In genomic region chr22:35835267-35835997, GRCh38 we compare ENCODE assay signal across 10 cellular contexts.
DNase-seq lines count a peak whose midpoint lies in the region; ATAC-seq, FAIRE-seq and TF ChIP-seq lines count a peak whose summit lies in the region.
"Had no signal": no experiment of that assay in that cellular context is flagged by ENCODE, and none has a peak within 500 bp of the region (broad histone marks: within the 10 kb centered on the region; RNA-seq: fewer than 3 reads in every experiment).

No MANE protein-coding gene starts in this region.

- TF ChIP-seq POLR2A in IMR-90 (IDR thresholded peaks at IDR 0.05; ENCODE audit: low read depth, low read length) = no peak

- no peak overlapping the region for H3K4me3 Mint-ChIP-seq in stimulated activated naive B cell treated with anti-CD40 and anti-IgM and Interleukin-4, amounts not matched to agents 10 μg/mL and 1 μg/mL and 100 μg/mL, for 72 hours
- H3K4me3 Mint-ChIP-seq: stimulated activated memory B cell treated with anti-CD40 and anti-IgM and Interleukin-4, amounts not matched to agents 10 μg/mL and 1 μg/mL and 100 μg/mL, for 72 hours had no signal

- H2BK5ac ChIP-seq in IMR-90 (ENCODE audit: low read depth, low read length, poor library complexity, severe bottlenecking) = peak overlapping the region; percentile 96

- peaks cover 51% of the 10 kb centered on the region for H4K20me1 ChIP-seq in IMR-90 (ENCODE audit: insufficient read depth, low read length)

- H3K4ac ChIP-seq in IMR-90 (ENCODE audit: low read depth, low read length) = peak overlapping the region; percentile 94

- H3K27me3 ChIP-seq in IMR-90 (ENCODE audit: control insufficient read depth, insufficient read depth, low read length) = no peaks in the 10 kb centered on the region
- no peaks in the 10 kb centered on the region for H3K27me3 ChIP-seq in stomach smooth muscle (ENCODE audit: control insufficient read depth in 1 of 2, insufficient read depth in 2 of 2, low read length in 2 of 2)

- H3K36me3 ChIP-seq in IMR-90 (ENCODE audit: control insufficient read depth, insufficient read depth, low read length) (no peaks in the 10 kb centered on the region; the same call in 1 of the 2 replicates), stomach smooth muscle (ENCODE audit: control insufficient read depth in 2 of 2, insufficient read depth in 2 of 2, low read length in 2 of 2) (no peaks in the 10 kb centered on the region)

- H4K5ac ChIP-seq in IMR-90 (ENCODE audit: low read depth, low read length) = peak overlapping the region; percentile 58

- TF ChIP-seq CTCF in IMR-90 (conservative IDR thresholded peaks at IDR 0.05; ENCODE audit: low read depth, low read length) = no peak
- no peak for TF ChIP-seq CTCF in astrocyte of the spinal cord (IDR thresholded peaks at IDR 0.05; ENCODE audit: low read depth, low read length)

- no peaks in the 10 kb centered on the region for H3K9me3 Mint-ChIP-seq in stimulated activated naive B cell treated with anti-CD40 and anti-IgM and Interleukin-4, amounts not matched to agents 10 μg/mL and 1 μg/mL and 100 μg/mL, for 72 hours
- H3K9me3 Mint-ChIP-seq: stimulated activated memory B cell treated with anti-CD40 and anti-IgM and Interleukin-4, amounts not matched to agents 10 μg/mL and 1 μg/mL and 100 μg/mL, for 72 hours had no signal

- H3K9me3 ChIP-seq in IMR-90 (ENCODE audit: control insufficient read depth, insufficient read depth, low read length) = no peaks in the 10 kb centered on the region
- H3K9me3 ChIP-seq in stomach smooth muscle (ENCODE audit: control insufficient read depth in 2 of 2, low read length in 2 of 2) = no peaks in the 10 kb centered on the region

- no CpG with 5 or more reads among the region's 3 CpGs for WGBS in IMR-90 (ENCODE audit: extremely low coverage in 2 of 2, insufficient read length in 1 of 2), 2 experiments

- dilution Hi-C loops in IMR-90 (cut with HindIII; ENCODE audit: low sequenced_read_pairs, unreplicated experiment) = no loop called here

- peak overlapping the region; percentile 94 for H3K18ac ChIP-seq in IMR-90 (ENCODE audit: low read depth, low read length)

- ATAC-seq in IMR-90 (ENCODE audit: low read depth) = no peak
- no peak for ATAC-seq in stimulated activated naive B cell treated with anti-CD40 and anti-IgM and Interleukin-4, amounts not matched to agents 10 μg/mL and 1 μg/mL and 100 μg/mL, for 72 hours (replicated peaks)
- ATAC-seq in GM19328 (IDR thresholded peaks at IDR 0.05; ENCODE audit: unreplicated experiment) = no peak
- ATAC-seq: activated CD4-positive, CD25-positive, alpha-beta regulatory T cell treated with anti-CD3 and anti-CD28 coated beads, Interleukin-2, amount 50 U/mL, for 24 hours; stimulated activated memory B cell treated with anti-CD40 and anti-IgM and Interleukin-4, amounts not matched to agents 10 μg/mL and 1 μg/mL and 100 μg/mL, for 72 hours had no signal

- peak overlapping the region; percentile 83 for H3K14ac ChIP-seq in IMR-90 (replicated peaks; ENCODE audit: low read depth, low read length)

- peak overlapping the region; percentile 52; the same call in 1 of the 2 replicates for H2BK20ac ChIP-seq in IMR-90 (ENCODE audit: low read depth, low read length)

- peak overlapping the region; percentile 86; the same call in 1 of the 2 replicates for H4K91ac ChIP-seq in IMR-90 (ENCODE audit: insufficient read depth, low read depth, low read length)

- DNase-seq in IMR-90 (peak; percentile 72), astrocyte of the spinal cord (ENCODE audit: low read depth, low spot score) (no peak), NCI-H1436 (lab: John Stamatoyannopoulos, UW) (no peak), germinal center (ENCODE audit: low spot score) (no peak)
- DNase-seq in stimulated activated naive B cell treated with anti-CD40 and anti-IgM and Interleukin-4, amounts not matched to agents 10 μg/mL and 1 μg/mL and 100 μg/mL, for 72 hours = no peak

- peak overlapping the region; percentile 98 for H3K4me2 ChIP-seq in IMR-90 (ENCODE audit: low read depth, low read length)

- intact Hi-C loops in IMR-90 (cut with micrococcal nuclease) = loop anchor here (5.0 kb wide), 2 partner anchors 188 to 403 kb away; partner anchors contain the start of gene APOL6

- peak overlapping the region; percentile 91; the same call in 1 of the 2 replicates for H2BK120ac ChIP-seq in IMR-90 (ENCODE audit: low read depth, low read length)

- H3K9ac ChIP-seq in IMR-90 (ENCODE audit: low read depth, low read length) (peak overlapping the region; percentile 72), stomach smooth muscle (ENCODE audit: low read length in 2 of 2) (peak overlapping the region; percentile 36 to 51)

- H3K27ac ChIP-seq in IMR-90 (ENCODE audit: insufficient read depth, low read length) (peak overlapping the region; percentile 88), stomach smooth muscle (ENCODE audit: low read length) (peak overlapping the region; percentile 25)

- H2AFZ ChIP-seq in IMR-90 (replicated peaks; ENCODE audit: low read length, poor library complexity) = no peak overlapping the region

- no peaks in the 10 kb centered on the region for H3K36me3 Mint-ChIP-seq in stimulated activated naive B cell treated with anti-CD40 and anti-IgM and Interleukin-4, amounts not matched to agents 10 μg/mL and 1 μg/mL and 100 μg/mL, for 72 hours
- H3K36me3 Mint-ChIP-seq: stimulated activated memory B cell treated with anti-CD40 and anti-IgM and Interleukin-4, amounts not matched to agents 10 μg/mL and 1 μg/mL and 100 μg/mL, for 72 hours had no signal

- CTCF ChIA-PET in IMR-90 (lab: Yijun Ruan, JAX) = interaction anchor here (0.6 to 0.9 kb wide), 4 partner anchors 58 to 230 kb away, joined by 3 to 4 read pairs (median 3); no protein-coding TSS in a partner anchor

- H3K79me1 ChIP-seq in IMR-90 (ENCODE audit: low read depth in 1 of 2, low read length in 2 of 2) = peaks cover 6 to 59% of the 10 kb centered on the region in 2 experiments; a peak in 3 of 4 replicates

- peak overlapping the region; percentile 62 for H3K4me3 ChIP-seq in IMR-90 (ENCODE audit: insufficient read depth, low read depth, low read length)
- peak overlapping the region; percentile 40 for H3K4me3 ChIP-seq in astrocyte of the spinal cord (ENCODE audit: low read depth, low read length)
- H3K4me3 ChIP-seq in stomach smooth muscle (ENCODE audit: low read length in 2 of 2) = peak overlapping the region; percentile 66 to 73

- peak overlapping the region; percentile 12 to 81; a peak in 3 of 4 replicates for H4K8ac ChIP-seq in IMR-90 (ENCODE audit: low read depth in 2 of 2, low read length in 2 of 2)

- FAIRE-seq in islet of Langerhans (lab: Jason Lieb, UNC) = peak; percentile 65

- peak overlapping the region; percentile 87 for H3K56ac ChIP-seq in IMR-90 (ENCODE audit: extremely low read depth, insufficient read depth, low read length)

- H2AK9ac ChIP-seq in IMR-90 (replicated peaks; ENCODE audit: low read depth, low read length, poor library complexity) = no peak overlapping the region

- no peak overlapping the region for H3K27ac Mint-ChIP-seq in stimulated activated naive B cell treated with anti-CD40 and anti-IgM and Interleukin-4, amounts not matched to agents 10 μg/mL and 1 μg/mL and 100 μg/mL, for 72 hours
- H3K27ac Mint-ChIP-seq: stimulated activated memory B cell treated with anti-CD40 and anti-IgM and Interleukin-4, amounts not matched to agents 10 μg/mL and 1 μg/mL and 100 μg/mL, for 72 hours had no signal

- peaks cover 7 to 9% of the 10 kb centered on the region in 2 donors for H3K4me1 Mint-ChIP-seq in stimulated activated naive B cell treated with anti-CD40 and anti-IgM and Interleukin-4, amounts not matched to agents 10 μg/mL and 1 μg/mL and 100 μg/mL, for 72 hours

- in situ Hi-C loops in IMR-90 (cut with MboI; ENCODE audit: low sequenced_read_pairs) = loop anchor here (10.0 kb wide), 2 partner anchors 201 to 401 kb away; no protein-coding TSS in a partner anchor
- in situ Hi-C loops in astrocyte of the spinal cord (cut with HindIII; ENCODE audit: low sequenced_read_pairs) = no loop called here

- POLR2A ChIA-PET in IMR-90 (lab: Charles Lee; ENCODE audit: unreplicated experiment) = interaction anchor here (0.5 to 0.6 kb wide), 2 partner anchors 155 to 187 kb away, joined by 3 read pairs; partner anchors contain the start of gene APOL6

- no peak for TF ChIP-seq RAD21 in IMR-90 (IDR thresholded peaks at IDR 0.05; ENCODE audit: low read length)

- H3K9me1 ChIP-seq in IMR-90 (ENCODE audit: insufficient read depth, low read length) = peaks cover 8% of the 10 kb centered on the region

- H2AK5ac ChIP-seq in IMR-90 (ENCODE audit: low read depth, low read length) = peak overlapping the region; percentile 31; the same call in 1 of the 2 replicates

- peaks cover 36 to 38% of the 10 kb centered on the region in 2 donors for H3K27me3 Mint-ChIP-seq in stimulated activated naive B cell treated with anti-CD40 and anti-IgM and Interleukin-4, amounts not matched to agents 10 μg/mL and 1 μg/mL and 100 μg/mL, for 72 hours

- no TSS peak for BruUV-seq in IMR-90 (replicated peaks; lab: Mats Ljungman, UMichigan)

- H3K4me1 ChIP-seq in IMR-90 (ENCODE audit: control insufficient read depth, insufficient read depth, low read length) = peaks cover 11% of the 10 kb centered on the region
- H3K4me1 ChIP-seq in stomach smooth muscle (ENCODE audit: control insufficient read depth, insufficient read depth, low read length) = peaks cover 25% of the 10 kb centered on the region

- peak overlapping the region; percentile 55; the same call in 1 of the 2 replicates for H3K23ac ChIP-seq in IMR-90 (ENCODE audit: low read depth, low read length)

- peak overlapping the region; percentile 78; the same call in 2 of the 3 replicates for H2BK15ac ChIP-seq in IMR-90 (ENCODE audit: low read depth, low read length)

TF ChIP-seq in IMR-90, 13 proteins besides CTCF, POLR2A, EP300 and RAD21:
- TF ChIP-seq CEBPB (IDR thresholded peaks at IDR 0.05; ENCODE audit: low read depth, low read length) (peak; percentile 89), SMC3 (IDR thresholded peaks at IDR 0.05; ENCODE audit: low read depth, low read length) (no peak)
